ENCODE assay signal across 22 cellular contexts in genomic region chr22:50502628-50503474, GRCh38. TPM values are rescaled to one million over a fixed set of nuclear protein-coding genes. Genes with fewer than 3 reads are reported as not detected.
"Had no signal": no experiment of that assay in that cellular context is flagged by ENCODE, and none has a peak within 500 bp of the region (broad histone marks: within the 10 kb centered on the region; RNA-seq: fewer than 3 reads in every experiment).

No MANE protein-coding gene starts in this region.

- H3K4me3 ChIP-seq: adrenal gland, esophagus squamous epithelium, prostate gland, right atrium auricular region, skin epidermis, thoracic aorta, upper lobe of left lung had no signal

- H3K27ac ChIP-seq: adrenal gland, esophagus squamous epithelium, prostate gland, right atrium auricular region, skin epidermis, thoracic aorta, upper lobe of left lung, WERI-Rb-1 had no signal

- H3K27me3 ChIP-seq: adrenal gland, esophagus squamous epithelium, right atrium auricular region, upper lobe of left lung had no signal

- FAIRE-seq: astrocyte, bronchial epithelial cell, islet of Langerhans had no signal

- ATAC-seq: activated naive CD4-positive, alpha-beta T cell treated with anti-CD3 and anti-CD28 coated beads, Interleukin-2, amount 50 U/mL, for 72 hours; left lobe of liver had no signal

- DNase-seq: activated CD4-positive, alpha-beta T cell treated with anti-CD3 and anti-CD28 coated beads, Interleukin-2, amount 50 U/mL, for 48 hours; activated gamma-delta T cell treated with Interleukin-2 at 50 U/mL for 16 hours; activated T-cell treated with anti-CD3 and anti-CD28 coated beads for 4 hours; adrenal gland; effector memory CD4-positive, alpha-beta T cell; esophagus squamous epithelium; midbrain; stimulated activated CD4-positive, alpha-beta T cell treated with anti-CD3 and anti-CD28 coated beads, Interleukin-2, amount 100 ng/mL, for 48 hours; T-helper 2 cell; WERI-Rb-1 had no signal

- H3K9me3 ChIP-seq: adrenal gland, esophagus squamous epithelium, prostate gland, right atrium auricular region, thoracic aorta, upper lobe of left lung had no signal

RNA-seq across cellular contexts. Expression of gene MIOX, which starts 16.2 kb away (rescaled TPM):
- total RNA-seq: adrenal gland, bronchial epithelial cell, esophagus squamous epithelium, left lobe of liver, lung microvascular endothelial cell, omental fat pad, prostate gland, right atrium auricular region, thoracic aorta, upper lobe of left lung had no signal
- polyA plus RNA-seq: adrenal gland had no signal

RNA-seq across cellular contexts. Expression of gene SCO2, which starts 22.5 kb away (rescaled TPM):
- total RNA-seq: left lobe of liver had no signal
